8 cellular contexts compared by ENCODE assay signal in genomic region chr1:145008388-145008787, GRCh38.
DNase-seq lines count a peak whose midpoint lies in the region; ATAC-seq, FAIRE-seq and TF ChIP-seq lines count a peak whose summit lies in the region.
"Not testable (repeated sequence)": the region's sequence is repeated elsewhere in the genome, so short reads cannot be mapped to it uniquely, and the experiment has no call there.

No MANE protein-coding gene starts in this region.

- not testable (repeated sequence) for H3K9me3 ChIP-seq in T-helper 17 cell (ENCODE audit: control insufficient read depth, low read length, poor library complexity, severe bottlenecking); heart left ventricle; neutrophil

- not testable (repeated sequence) for H3K36me3 Mint-ChIP-seq in T-helper 17 cell (ENCODE audit: low read depth)

- not testable (repeated sequence) for TF ChIP-seq CTCF in heart left ventricle (IDR thresholded peaks at IDR 0.05); neutrophil (IDR thresholded peaks at IDR 0.05)

- not testable (repeated sequence) for H3K4me3 Mint-ChIP-seq in T-helper 17 cell

- not testable (repeated sequence) for TF ChIP-seq POLR2A in GM12892 (IDR thresholded peaks at IDR 0.05; ENCODE audit: low read depth, low read length); heart left ventricle (IDR thresholded peaks at IDR 0.05)

- H3K4me1 ChIP-seq in heart left ventricle; neutrophil (ENCODE audit: control insufficient read depth in 1 of 2, insufficient read depth in 1 of 2, low read depth in 1 of 2, low read length in 1 of 2): not testable (repeated sequence)

- WGBS in heart left ventricle, 4 donors = no CpG with 5 or more reads among the region's 4 CpGs

- ATAC-seq in GM19043 (IDR thresholded peaks at IDR 0.05; ENCODE audit: low read depth, unreplicated experiment) (peak; percentile 44), GM21447 (IDR thresholded peaks at IDR 0.05; ENCODE audit: unreplicated experiment) (peak; percentile 43), HG02798 (IDR thresholded peaks at IDR 0.05; ENCODE audit: poor library complexity, unreplicated experiment) (peak; percentile 61), HG03135 (IDR thresholded peaks at IDR 0.05; ENCODE audit: unreplicated experiment) (peak; percentile 47), T-helper 17 cell (peak; percentile 64), heart left ventricle (peak; percentile 60 to 81 (median 75))

- not testable (repeated sequence) for H3K4me3 ChIP-seq in heart left ventricle; neutrophil (ENCODE audit: low read depth in 1 of 2, low read length in 1 of 2)

- not testable (repeated sequence) for H3K27ac Mint-ChIP-seq in T-helper 17 cell

- H3K27me3 ChIP-seq in heart left ventricle, neutrophil: not testable (repeated sequence)

- not testable (repeated sequence) for H3K4me1 Mint-ChIP-seq in T-helper 17 cell

- intact Hi-C loops in heart left ventricle (cut with DNase I) = not testable (repeated sequence)

- H3K27me3 Mint-ChIP-seq in T-helper 17 cell = not testable (repeated sequence)

- peak; percentile 82 for FAIRE-seq in GM12892 (lab: Jason Lieb, UNC)

- not testable (repeated sequence) for DNase-seq in GM12892 (ENCODE audit: insufficient read length); T-helper 17 cell; heart left ventricle

- H3K36me3 ChIP-seq in heart left ventricle, neutrophil: not testable (repeated sequence)

- not testable (repeated sequence) for H3K27ac ChIP-seq in heart left ventricle
- H3K27ac ChIP-seq in neutrophil = peak overlapping the region; percentile 73
